ENCODE assay signal across 8 cellular contexts in the genomic region with DNA sequence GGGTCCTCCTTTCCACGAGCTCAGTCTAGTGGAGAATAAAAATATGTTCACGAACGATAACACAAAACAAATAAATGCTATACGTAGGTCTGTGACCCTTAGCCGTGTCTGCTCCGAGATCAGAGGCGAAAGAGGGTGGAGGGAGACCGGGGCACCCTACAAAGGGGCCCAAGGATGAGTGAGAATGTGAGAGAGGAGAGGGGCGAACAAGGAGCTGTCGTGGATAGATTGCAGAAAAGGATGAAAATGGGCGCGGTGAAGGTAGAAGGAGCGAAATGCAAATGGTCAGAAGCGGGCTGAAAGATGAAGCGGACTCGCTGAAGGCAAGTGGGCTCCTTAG. TPM values are rescaled to one million over a fixed set of nuclear protein-coding genes. Genes with fewer than 3 reads are reported as not detected.
DNase-seq lines count a peak whose midpoint lies in the region; ATAC-seq and TF ChIP-seq lines count a peak whose summit lies in the region.

No MANE protein-coding gene starts in this region.

- TF ChIP-seq CTCF in gastroesophageal sphincter (IDR thresholded peaks at IDR 0.05) = no peak

- no peaks in the 10 kb centered on the region for H3K9me3 ChIP-seq in SJCRH30 (replicated peaks)
- no peaks in the 10 kb centered on the region for H3K9me3 ChIP-seq in gastroesophageal sphincter

- H3K4me1 ChIP-seq in SJCRH30 (no peaks in the 10 kb centered on the region), gastroesophageal sphincter (peaks cover 0 to 17% (median 4%) of the 10 kb centered on the region in 3 donors)

- no peaks in the 10 kb centered on the region for H3K9me3 Mint-ChIP-seq in activated T-cell treated with anti-CD3 and anti-CD28 coated beads, Interleukin-2, amount 50 U/mL, for 72 hours

- H3K27ac ChIP-seq in SJCRH30 = no peak overlapping the region
- H3K27ac ChIP-seq in gastroesophageal sphincter = peak overlapping the region; percentile 81 to 91 (median 86)

- peaks cover 22% of the 10 kb centered on the region for H3K27me3 Mint-ChIP-seq in activated T-cell treated with anti-CD3 and anti-CD28 coated beads, Interleukin-2, amount 50 U/mL, for 72 hours (ENCODE audit: low read depth)

- peaks cover 2 to 4% of the 10 kb centered on the region in 2 donors for H3K36me3 Mint-ChIP-seq in activated T-cell treated with anti-CD3 and anti-CD28 coated beads, Interleukin-2, amount 50 U/mL, for 72 hours (ENCODE audit: insufficient read depth in 2 of 2)

- 0 to 39% methylated on average over 15 to 16 of the region's 16 CpGs for WGBS in gastroesophageal sphincter (ENCODE audit: low coverage in 1 of 2), 2 donors

- H3K4me1 Mint-ChIP-seq in activated T-cell treated with anti-CD3 and anti-CD28 coated beads, Interleukin-2, amount 50 U/mL, for 72 hours (ENCODE audit: low read depth) = peaks cover 27% of the 10 kb centered on the region

- no peak for TF ChIP-seq EP300 in gastroesophageal sphincter (IDR thresholded peaks at IDR 0.05)

- peak overlapping the region; percentile 92 for H3K27ac Mint-ChIP-seq in activated T-cell treated with anti-CD3 and anti-CD28 coated beads, Interleukin-2, amount 50 U/mL, for 72 hours

- peak in 1 of 2 donors; percentile 18 for ATAC-seq in activated T-cell treated with anti-CD3 and anti-CD28 coated beads, Interleukin-2, amount 50 U/mL, for 72 hours (replicated peaks in 1 of 2)
- peak; percentile 7 for ATAC-seq in gastroesophageal sphincter
- no peak for ATAC-seq in left lobe of liver

- no peak for TF ChIP-seq POLR2A in gastroesophageal sphincter (IDR thresholded peaks at IDR 0.05)

- H3K4me3 ChIP-seq in SJCRH30 (peak overlapping the region; percentile 57), gastroesophageal sphincter (peak overlapping the region; percentile 65 to 83), skeletal muscle cell (ENCODE audit: low read depth, low read length) (peak overlapping the region; percentile 64)

- no peak for DNase-seq in activated T-cell treated with anti-CD3 and anti-CD28 coated beads, Interleukin-2, amount 50 U/mL, for 72 hours
- DNase-seq in activated T-cell treated with anti-CD3 and anti-CD28 coated beads, Interleukin-2, amount 50 U/mL, for 48 hours = no peak
- DNase-seq in SJCRH30 (no peak), skeletal muscle cell (ENCODE audit: low read depth) (no peak), DMS79 (lab: John Stamatoyannopoulos, UW) (no peak), left lobe of liver (ENCODE audit: low spot score) (no peak), NCI-H1092 (lab: John Stamatoyannopoulos, UW) (no peak)

- peak overlapping the region; percentile 93 to 95 for H3K4me3 Mint-ChIP-seq in activated T-cell treated with anti-CD3 and anti-CD28 coated beads, Interleukin-2, amount 50 U/mL, for 72 hours

- H3K27me3 ChIP-seq in SJCRH30 (0 out of 2 replicates have a peak, but pooled peaks cover 4% of the 10 kb centered on the region), gastroesophageal sphincter (no peaks in the 10 kb centered on the region)

- H3K36me3 ChIP-seq in SJCRH30 = no peaks in the 10 kb centered on the region
- H3K36me3 ChIP-seq in gastroesophageal sphincter = peaks cover 0 to 3% of the 10 kb centered on the region in 2 donors

RNA-seq across cellular contexts. Expression of a gene that starts 6.2 kb away (rescaled TPM):
- 10 to 100 TPM; 15.8 to 16.4 TPM for total RNA-seq in activated T-cell treated with anti-CD3 and anti-CD28 coated beads, Interleukin-2, amount 50 U/mL, for 72 hours
- total RNA-seq in SJCRH30 (2014; rRNA removed; shearing (Covaris generic)) = 63.9 and 70.5 TPM in 2 replicates
- total RNA-seq in gastroesophageal sphincter (10 to 100 TPM in 2 of 4 donors, 1 to 10 TPM in 2; 8.1 to 14.5 (median 10.0) TPM), left lobe of liver (7.8 TPM)
